Comparison of ENCODE assay signal across 27 cellular contexts in the genomic region with DNA sequence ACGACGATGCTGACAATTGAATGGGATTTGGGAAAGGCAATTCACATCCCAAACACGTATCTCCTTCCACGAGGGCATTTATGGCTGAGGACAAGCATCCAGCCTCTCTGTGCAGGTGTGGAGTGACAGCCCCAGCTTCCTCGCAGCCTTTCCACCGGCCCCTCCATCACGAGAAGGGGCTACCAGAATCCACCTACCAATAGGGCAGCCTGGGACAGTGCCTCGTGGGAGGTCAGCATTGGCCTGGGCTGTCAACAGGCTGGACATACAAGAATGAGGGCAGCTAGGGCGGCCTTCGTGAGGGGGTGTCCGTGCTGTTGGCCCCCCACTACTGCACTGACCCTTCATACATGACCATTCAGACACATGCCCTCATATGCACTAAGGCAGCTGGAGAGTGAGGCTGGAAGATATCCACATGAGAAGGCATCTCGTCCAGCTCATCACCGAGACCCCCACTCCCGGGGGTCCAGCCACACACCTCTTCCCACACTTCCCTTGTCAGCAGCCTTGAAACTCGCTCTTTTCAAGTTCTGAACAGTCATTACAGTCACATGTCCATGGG.
"Had no signal": no experiment of that assay in that cellular context is flagged by ENCODE, and none has a peak within 500 bp of the region (broad histone marks: within the 10 kb centered on the region; RNA-seq: fewer than 3 reads in every experiment).

No MANE protein-coding gene starts in this region.

- H3K36me3 Mint-ChIP-seq: activated CD4-positive, alpha-beta memory T cell treated with anti-CD3 and anti-CD28 coated beads for 36 hours; activated naive CD8-positive, alpha-beta T cell; T-cell had no signal

- H3K4me1 Mint-ChIP-seq: activated CD4-positive, alpha-beta T cell treated with anti-CD3 and anti-CD28 coated beads, Interleukin-2, amount 10 ng/mL, durations not matched to agents 7 days and 5 days; activated T-helper 17 cell treated with anti-CD3 and anti-CD28 coated beads, Interleukin-2, amount 50 U/mL, for 72 hours; T-cell had no signal

- H3K27me3 ChIP-seq: brain microvascular endothelial cell, cardiac muscle cell had no signal

- DNase-seq: activated CD4-positive, alpha-beta memory T cell treated with anti-CD3 and anti-CD28 coated beads for 36 hours; activated CD4-positive, alpha-beta T cell treated with anti-CD3 and anti-CD28 coated beads, Interleukin-2, amount 10 ng/mL, durations not matched to agents 7 days and 5 days; activated CD4-positive, CD25-positive, alpha-beta regulatory T cell; activated CD8-positive, alpha-beta memory T cell treated with anti-CD3 and anti-CD28 coated beads for 24 hours; activated gamma-delta T cell; activated naive CD4-positive, alpha-beta T cell treated with anti-CD3 and anti-CD28 coated beads for 36 hours; activated T-cell treated with anti-CD3 and anti-CD28 coated beads, Interleukin-2, amount 50 U/mL, for 48 hours; amygdala; brain microvascular endothelial cell; NCI-H1092; NCI-H1417 treated with DMSO at 0.1 percent for 48 hours; NCI-H1694; NCI-H2029; NCI-H2107; NCI-H345; NCI-H510A; NCI-H526 treated with DMSO at 0.1 percent for 48 hours; NCI-H82; T-cell; T-helper 2 cell; T1000 had no signal

- H3K9me3 Mint-ChIP-seq: activated CD4-positive, alpha-beta memory T cell treated with anti-CD3 and anti-CD28 coated beads for 36 hours; activated CD4-positive, alpha-beta T cell treated with anti-CD3 and anti-CD28 coated beads, Interleukin-2, amount 10 ng/mL, durations not matched to agents 7 days and 5 days; activated naive CD4-positive, alpha-beta T cell treated with anti-CD3 and anti-CD28 coated beads for 36 hours; activated T-helper 17 cell treated with anti-CD3 and anti-CD28 coated beads, Interleukin-2, amount 50 U/mL, for 72 hours; T-cell had no signal

- H3K4me3 ChIP-seq: cardiac muscle cell, SK-N-MC had no signal

- H3K27ac ChIP-seq: brain microvascular endothelial cell, cardiac muscle cell, KMS-11, SK-N-MC, VCaP had no signal

- H3K9ac ChIP-seq: KMS-11 had no signal

- H3K27me3 Mint-ChIP-seq: activated CD4-positive, alpha-beta T cell treated with anti-CD3 and anti-CD28 coated beads, Interleukin-2, amount 10 ng/mL, durations not matched to agents 7 days and 5 days had no signal

- H3K4me3 Mint-ChIP-seq: activated CD4-positive, alpha-beta memory T cell treated with anti-CD3 and anti-CD28 coated beads for 36 hours; activated CD4-positive, alpha-beta T cell treated with anti-CD3 and anti-CD28 coated beads, Interleukin-2, amount 10 ng/mL, durations not matched to agents 7 days and 5 days; activated naive CD4-positive, alpha-beta T cell treated with anti-CD3 and anti-CD28 coated beads for 36 hours; activated naive CD8-positive, alpha-beta T cell; activated T-helper 17 cell treated with anti-CD3 and anti-CD28 coated beads, Interleukin-2, amount 50 U/mL, for 72 hours; T-cell had no signal

- H3K36me3 ChIP-seq: brain microvascular endothelial cell, cardiac muscle cell had no signal

- ATAC-seq: activated T-helper 17 cell treated with anti-CD3 and anti-CD28 coated beads, Interleukin-2, amount 50 U/mL, for 72 hours; T-cell had no signal

- H3K27ac Mint-ChIP-seq: activated CD4-positive, alpha-beta memory T cell treated with anti-CD3 and anti-CD28 coated beads for 36 hours; activated CD4-positive, alpha-beta T cell treated with anti-CD3 and anti-CD28 coated beads, Interleukin-2, amount 10 ng/mL, durations not matched to agents 7 days and 5 days; activated naive CD4-positive, alpha-beta T cell treated with anti-CD3 and anti-CD28 coated beads for 36 hours; activated naive CD8-positive, alpha-beta T cell; activated T-helper 17 cell treated with anti-CD3 and anti-CD28 coated beads, Interleukin-2, amount 50 U/mL, for 72 hours; T-cell had no signal

- H3K4me2 ChIP-seq: KMS-11 had no signal
